In genomic region chr2:27715318-27716165, GRCh38 we compare ENCODE assay signal across 8 cellular contexts. TPM values are rescaled to one million over a fixed set of nuclear protein-coding genes. Genes with fewer than 3 reads are reported as not detected.
A peak's percentile ranks its signal among the peaks of the same experiment; 100 is the strongest.
DNase-seq lines count a peak whose midpoint lies in the region; ATAC-seq, FAIRE-seq and TF ChIP-seq lines count a peak whose summit lies in the region.

No MANE protein-coding gene starts in this region.

- DNase-seq in GM12891 (ENCODE audit: insufficient read length, low spot score) (peak; percentile 52), SJCRH30 (peak; percentile 72 to 74), cerebellar cortex (ENCODE audit: low spot score) (peak; percentile 51), kidney tubule cell (ENCODE audit: low spot score) (peak; percentile 86), SK-N-DZ (ENCODE audit: low spot score) (no peak)
- DNase-seq in stimulated activated CD4-positive, alpha-beta T cell treated with anti-CD3 and anti-CD28 coated beads, Interleukin-2, amount 100 ng/mL, for 4 hours (ENCODE audit: low read depth): peak; percentile 18

- H3K36me3 ChIP-seq in SJCRH30: no peaks in the 10 kb centered on the region

- peaks cover 26% of the 10 kb centered on the region for H3K4me1 ChIP-seq in SJCRH30

- H3K27me3 ChIP-seq in SJCRH30: no peaks in the 10 kb centered on the region

- TF ChIP-seq POLR2A in GM12891 (IDR thresholded peaks at IDR 0.05; ENCODE audit: low read depth, low read length): no peak

- FAIRE-seq in GM12891 (lab: Jason Lieb, UNC): no peak

- H3K27ac ChIP-seq in SJCRH30: peak overlapping the region; percentile 69

- ATAC-seq in GM19463 (IDR thresholded peaks at IDR 0.05; ENCODE audit: unreplicated experiment) (no peak), GM19023 (IDR thresholded peaks at IDR 0.05; ENCODE audit: unreplicated experiment) (no peak)

- peak overlapping the region; percentile 73 for H3K4me3 ChIP-seq in SJCRH30

- no peaks in the 10 kb centered on the region for H3K9me3 ChIP-seq in SJCRH30 (replicated peaks)

TF ChIP-seq in GM12891, 5 proteins besides CTCF, POLR2A, EP300 and RAD21:
- TF ChIP-seq SPI1 (IDR thresholded peaks at IDR 0.05; ENCODE audit: low read depth, low read length) (no peak), TAF1 (IDR thresholded peaks at IDR 0.05; ENCODE audit: low read depth, low read length) (no peak), POU2F2 (IDR thresholded peaks at IDR 0.05; ENCODE audit: low read depth, low read length) (no peak), POLR2AphosphoS5 (IDR thresholded peaks at IDR 0.05; ENCODE audit: low read depth, low read length) (no peak), PAX5 (IDR thresholded peaks at IDR 0.05; ENCODE audit: insufficient read depth, low read length, severe bottlenecking) (no peak)
TF ChIP-seq in GM12891: peak in this region for 0.

RNA-seq across cellular contexts. Expression of gene SLC4A1AP, which starts 51.9 kb away (rescaled TPM):
- polyA plus RNA-seq in GM12891 (2012; ENCODE audit: low read depth, missing spikeins): 16.6 TPM
- 36.0 and 41.6 TPM in 2 replicates for total RNA-seq in SJCRH30 (2014; rRNA removed; shearing (Covaris generic))
- 22.4 and 24.3 TPM in 2 replicates for polyA plus RNA-seq in SK-N-DZ (2014; cell fraction: cytosol; rRNA removed)
- polyA plus RNA-seq in SK-N-DZ (2014; cell fraction: nucleus; rRNA removed): 19.9 and 20.8 TPM in 2 replicates

RNA-seq across cellular contexts. Expression of gene SUPT7L, which starts 52.1 kb away (rescaled TPM):
- polyA plus RNA-seq in GM12891 (2012; ENCODE audit: low read depth, missing spikeins): 22.7 TPM
- 48.5 and 51.2 TPM in 2 replicates for total RNA-seq in SJCRH30 (2014; rRNA removed; shearing (Covaris generic))
- 35.9 and 36.2 TPM in 2 replicates for polyA plus RNA-seq in SK-N-DZ (2014; cell fraction: cytosol; rRNA removed)
- 85.5 and 92.3 TPM in 2 replicates for polyA plus RNA-seq in SK-N-DZ (2014; cell fraction: nucleus; rRNA removed)

RNA-seq across cellular contexts. Expression of gene MRPL33, which starts 56.0 kb away (rescaled TPM):
- 148 TPM for polyA plus RNA-seq in GM12891 (2012; ENCODE audit: low read depth, missing spikeins)
- 180 and 212 TPM in 2 replicates for total RNA-seq in SJCRH30 (2014; rRNA removed; shearing (Covaris generic))
- 143 and 205 TPM in 2 replicates for polyA plus RNA-seq in SK-N-DZ (2014; cell fraction: cytosol; rRNA removed)
- 114 and 131 TPM in 2 replicates for polyA plus RNA-seq in SK-N-DZ (2014; cell fraction: nucleus; rRNA removed)
